In genomic region chr11:68257477-68258362, GRCh38 we compare ENCODE assay signal across 8 cellular contexts. TPM values are rescaled to one million over a fixed set of nuclear protein-coding genes. Genes with fewer than 3 reads are reported as not detected.
DNase-seq lines count a peak whose midpoint lies in the region; ATAC-seq and TF ChIP-seq lines count a peak whose summit lies in the region.

No MANE protein-coding gene starts in this region.

- peak; percentile 81 to 91 (median 87) for DNase-seq in CD4-positive, CD25-positive, alpha-beta regulatory T cell
- DNase-seq in HL-60 (ENCODE audit: low read depth in 1 of 2, low spot score in 1 of 2): peak; percentile 62 to 93
- DNase-seq in NCI-H82 (lab: John Stamatoyannopoulos, UW): peak; percentile 93
- peak; percentile 99 for DNase-seq in activated CD8-positive, alpha-beta T cell treated with anti-CD3 and anti-CD28 coated beads for 36 hours
- DNase-seq in ecto neural progenitor cell (ENCODE audit: low spot score): peak; percentile 94
- peak; percentile 87 for DNase-seq in lung microvascular endothelial cell (ENCODE audit: low read depth in 2 of 2)
- DNase-seq in stimulated activated CD4-positive, alpha-beta T cell treated with anti-CD3 and anti-CD28 coated beads, TNF-alpha, amount 100 ng/mL, for 4 hours (ENCODE audit: low read depth in 3 of 3): peak; percentile 79 to 96 (median 91)

- peaks cover 0 to 7% (median 3%) of the 10 kb centered on the region in 4 donors for H3K4me1 Mint-ChIP-seq in CD4-positive, CD25-positive, alpha-beta regulatory T cell
- peaks cover 3% of the 10 kb centered on the region for H3K4me1 Mint-ChIP-seq in activated CD8-positive, alpha-beta T cell treated with anti-CD3 and anti-CD28 coated beads for 36 hours (ENCODE audit: low read depth)

- no peak overlapping the region for H3K4me3 ChIP-seq in CD4-positive, CD25-positive, alpha-beta regulatory T cell (ENCODE audit: low read depth, low read length)
- H3K4me3 ChIP-seq in HL-60 (replicated peaks; ENCODE audit: insufficient read depth, low read length): no peak overlapping the region

- no peaks in the 10 kb centered on the region for H3K9me3 ChIP-seq in CD4-positive, CD25-positive, alpha-beta regulatory T cell (ENCODE audit: control insufficient read depth in 2 of 2, low read length in 2 of 2)

- no peaks in the 10 kb centered on the region for H3K9me3 Mint-ChIP-seq in CD4-positive, CD25-positive, alpha-beta regulatory T cell
- no peaks in the 10 kb centered on the region for H3K9me3 Mint-ChIP-seq in activated CD8-positive, alpha-beta T cell treated with anti-CD3 and anti-CD28 coated beads for 36 hours

- H3K27me3 Mint-ChIP-seq in CD4-positive, CD25-positive, alpha-beta regulatory T cell: no peaks in the 10 kb centered on the region
- H3K27me3 Mint-ChIP-seq in activated CD8-positive, alpha-beta T cell treated with anti-CD3 and anti-CD28 coated beads for 36 hours: no peaks in the 10 kb centered on the region

- no peaks in the 10 kb centered on the region for H3K27me3 ChIP-seq in CD4-positive, CD25-positive, alpha-beta regulatory T cell (ENCODE audit: control insufficient read depth, insufficient read depth, low read length)
- H3K27me3 ChIP-seq in HL-60 (ENCODE audit: insufficient read depth, poor library complexity, severe bottlenecking): no peaks in the 10 kb centered on the region

- no peak overlapping the region for H3K4me3 Mint-ChIP-seq in CD4-positive, CD25-positive, alpha-beta regulatory T cell
- no peak overlapping the region for H3K4me3 Mint-ChIP-seq in activated CD8-positive, alpha-beta T cell treated with anti-CD3 and anti-CD28 coated beads for 36 hours

- TF ChIP-seq CTCF in HL-60 (IDR thresholded peaks at IDR 0.05; ENCODE audit: insufficient read depth, low read length): peak; percentile 60
- TF ChIP-seq CTCF in activated CD8-positive, alpha-beta T cell treated with anti-CD3 and anti-CD28 coated beads for 36 hours (IDR thresholded peaks at IDR 0.05): peak; percentile 84

- H3K4me1 ChIP-seq in CD4-positive, CD25-positive, alpha-beta regulatory T cell (ENCODE audit: control insufficient read depth, insufficient read depth, low read length, poor library complexity, severe bottlenecking): peaks cover 4% of the 10 kb centered on the region

- H3K27ac ChIP-seq in CD4-positive, CD25-positive, alpha-beta regulatory T cell (ENCODE audit: insufficient read depth, low read length, poor library complexity, severe bottlenecking): no peak overlapping the region
- no peak overlapping the region for H3K27ac ChIP-seq in HL-60 (replicated peaks)

- CTCF ChIA-PET in activated CD8-positive, alpha-beta T cell treated with anti-CD3 and anti-CD28 coated beads for 36 hours (lab: Charles Lee): interaction anchor here (0.6 to 11.6 kb wide), 34 partner anchors 8 to 1385 kb away, joined by 3 to 224 read pairs (median 4); partner anchors contain the start of gene C11orf24

- peaks cover 12% of the 10 kb centered on the region for H3K36me3 Mint-ChIP-seq in CD4-positive, CD25-positive, alpha-beta regulatory T cell
- H3K36me3 Mint-ChIP-seq in activated CD8-positive, alpha-beta T cell treated with anti-CD3 and anti-CD28 coated beads for 36 hours (ENCODE audit: low read depth): peaks cover 9% of the 10 kb centered on the region

- peak; percentile 87 to 91 for ATAC-seq in CD4-positive, CD25-positive, alpha-beta regulatory T cell (ENCODE audit: low read depth in 2 of 2)
- ATAC-seq in activated CD8-positive, alpha-beta T cell treated with anti-CD3 and anti-CD28 coated beads for 36 hours: peak; percentile 95
- ATAC-seq in HG02571 (IDR thresholded peaks at IDR 0.05; ENCODE audit: unreplicated experiment): no peak

- peaks cover 20% of the 10 kb centered on the region for H3K36me3 ChIP-seq in CD4-positive, CD25-positive, alpha-beta regulatory T cell (ENCODE audit: control insufficient read depth, insufficient read depth, low read length)

- H3K27ac Mint-ChIP-seq in CD4-positive, CD25-positive, alpha-beta regulatory T cell: peak overlapping the region; percentile 32 to 90 (median 60)
- H3K27ac Mint-ChIP-seq in activated CD8-positive, alpha-beta T cell treated with anti-CD3 and anti-CD28 coated beads for 36 hours: no peak overlapping the region

- POLR2A ChIA-PET in activated CD8-positive, alpha-beta T cell treated with anti-CD3 and anti-CD28 coated beads for 36 hours (lab: Charles Lee): interaction anchor here (0.7 to 2.2 kb wide), 4 partner anchors 13 to 42 kb away, joined by 3 to 11 read pairs (median 4); partner anchors contain the start of gene C11orf24

- intact Hi-C loops in activated CD8-positive, alpha-beta T cell treated with anti-CD3 and anti-CD28 coated beads for 36 hours (cut with micrococcal nuclease): loop anchor here (1.0 to 10.0 kb wide), 2 partner anchors 40 to 187 kb away; no protein-coding TSS in a partner anchor

RNA-seq across cellular contexts. Expression of gene C11orf24, which starts 14.1 kb away (rescaled TPM):
- 9.4 TPM for total RNA-seq in CD4-positive, CD25-positive, alpha-beta regulatory T cell
- polyA plus RNA-seq in CD4-positive, CD25-positive, alpha-beta regulatory T cell: 10 to 100 TPM in 1 of 4 donors, 1 to 10 TPM in 3; 6.6 to 11.0 (median 8.7) TPM
- 10 to 100 TPM; 38.0 to 40.7 TPM for total RNA-seq in activated CD8-positive, alpha-beta T cell treated with anti-CD3 and anti-CD28 coated beads for 36 hours
- total RNA-seq in lung microvascular endothelial cell: 5.0 and 5.4 TPM in 2 replicates

RNA-seq across cellular contexts. Expression of gene KMT5B, which starts 44.6 kb away (rescaled TPM):
- 43.1 TPM for total RNA-seq in CD4-positive, CD25-positive, alpha-beta regulatory T cell
- 10 to 100 TPM; 31.6 to 42.8 (median 35.7) TPM for polyA plus RNA-seq in CD4-positive, CD25-positive, alpha-beta regulatory T cell
- total RNA-seq in activated CD8-positive, alpha-beta T cell treated with anti-CD3 and anti-CD28 coated beads for 36 hours: 10 to 100 TPM; 16.9 to 17.9 TPM
- total RNA-seq in lung microvascular endothelial cell: 15.7 and 25.0 TPM in 2 replicates

RNA-seq across cellular contexts. Expression of gene LRP5, which starts 54.7 kb away (rescaled TPM):
- 1.3 TPM for total RNA-seq in CD4-positive, CD25-positive, alpha-beta regulatory T cell
- 1 to 10 TPM in 1 of 4 donors, under 1 TPM in 2, not detected in 1; 0.22 to 1.2 (median 0.40) TPM for polyA plus RNA-seq in CD4-positive, CD25-positive, alpha-beta regulatory T cell
- 10 to 100 TPM; 10.5 to 15.3 TPM for total RNA-seq in activated CD8-positive, alpha-beta T cell treated with anti-CD3 and anti-CD28 coated beads for 36 hours
- total RNA-seq in lung microvascular endothelial cell: 57.3 and 101 TPM in 2 replicates
